In genomic region chr11:62015615-62016014, GRCh38 we compare ENCODE assay signal across 17 cellular contexts. TPM values are rescaled to one million over a fixed set of nuclear protein-coding genes. Genes with fewer than 3 reads are reported as not detected.
DNase-seq lines count a peak whose midpoint lies in the region; ATAC-seq, FAIRE-seq and TF ChIP-seq lines count a peak whose summit lies in the region.
"Had no signal": no experiment of that assay in that cellular context is flagged by ENCODE, and none has a peak within 500 bp of the region (broad histone marks: within the 10 kb centered on the region; RNA-seq: fewer than 3 reads in every experiment).

No MANE protein-coding gene starts in this region.

- H2BK15ac ChIP-seq in IMR-90 (ENCODE audit: low read depth, low read length): no peak overlapping the region

- no peak overlapping the region for H2BK120ac ChIP-seq in IMR-90 (ENCODE audit: low read depth, low read length)

- TF ChIP-seq CTCF in A549 (IDR thresholded peaks at IDR 0.05) (no peak), IMR-90 (conservative IDR thresholded peaks at IDR 0.05; ENCODE audit: low read depth, low read length) (no peak), liver (IDR thresholded peaks at IDR 0.05; ENCODE audit: low read depth, low read length, missing input control) (no peak), mucosa of descending colon (IDR thresholded peaks at IDR 0.05) (no peak), WERI-Rb-1 (IDR thresholded peaks at IDR 0.05; ENCODE audit: low read depth, low read length) (no peak)

- H2AK9ac ChIP-seq in IMR-90 (replicated peaks; ENCODE audit: low read depth, low read length, poor library complexity): no peak overlapping the region

- 0 out of 2 replicates have a peak, but pooled peaks cover 4% of the 10 kb centered on the region for H3K9me1 ChIP-seq in IMR-90 (ENCODE audit: insufficient read depth, low read length)

- no peaks in the 10 kb centered on the region for H3K79me1 ChIP-seq in IMR-90 (ENCODE audit: low read depth in 1 of 2, low read length in 2 of 2)

- peak overlapping the region; percentile 24 for H2AFZ ChIP-seq in IMR-90 (replicated peaks; ENCODE audit: low read length, poor library complexity)

- no peak overlapping the region for H2AK5ac ChIP-seq in IMR-90 (ENCODE audit: low read depth, low read length)

- H3K9me3 ChIP-seq in A549: peaks cover 6% of the 10 kb centered on the region; the same call in 2 of the 3 replicates
- H3K9me3 ChIP-seq in IMR-90 (ENCODE audit: control insufficient read depth, insufficient read depth, low read length): no peaks in the 10 kb centered on the region; the same call in 1 of the 2 replicates
- no peaks in the 10 kb centered on the region for H3K9me3 ChIP-seq in T-helper 17 cell (ENCODE audit: control insufficient read depth, low read length, poor library complexity, severe bottlenecking)
- no peaks in the 10 kb centered on the region for H3K9me3 ChIP-seq in liver (ENCODE audit: control insufficient read depth in 4 of 4, low read length in 3 of 4)
- H3K9me3 ChIP-seq in mucosa of descending colon: peaks cover under 1% of the 10 kb centered on the region
- H3K9me3 ChIP-seq in WERI-Rb-1 (ENCODE audit: severe bottlenecking): peaks cover 2% of the 10 kb centered on the region
- H3K9me3 ChIP-seq: Caco-2, MG63 had no signal

- no TSS peak for BruUV-seq in IMR-90 (replicated peaks; lab: Mats Ljungman, UMichigan)

- H3K4ac ChIP-seq in IMR-90 (ENCODE audit: low read depth, low read length): no peak overlapping the region

- H3K14ac ChIP-seq in IMR-90 (replicated peaks; ENCODE audit: low read depth, low read length): no peak overlapping the region

- dilution Hi-C loops in IMR-90 (cut with HindIII; ENCODE audit: low sequenced_read_pairs, unreplicated experiment): no loop called here

- H3K4me3 Mint-ChIP-seq in T-helper 17 cell: no peak overlapping the region
- H3K4me3 Mint-ChIP-seq: CD14-positive monocyte had no signal

- FAIRE-seq in A549 (lab: Jason Lieb, UNC): no peak
- FAIRE-seq: GM19239 had no signal

- no peak overlapping the region for H3K18ac ChIP-seq in IMR-90 (ENCODE audit: low read depth, low read length)

- no peaks in the 10 kb centered on the region for H4K20me1 ChIP-seq in IMR-90 (ENCODE audit: insufficient read depth, low read length)

- TF ChIP-seq POLR2A in A549 (IDR thresholded peaks at IDR 0.05; ENCODE audit: low read length) (no peak), IMR-90 (IDR thresholded peaks at IDR 0.05; ENCODE audit: low read depth, low read length) (no peak)

- H3K36me3 ChIP-seq in IMR-90 (ENCODE audit: control insufficient read depth, insufficient read depth, low read length): no peaks in the 10 kb centered on the region
- no peaks in the 10 kb centered on the region for H3K36me3 ChIP-seq in liver (ENCODE audit: control insufficient read depth in 4 of 4, insufficient read depth in 3 of 4, low read depth in 1 of 4, low read length in 3 of 4)
- no peaks in the 10 kb centered on the region for H3K36me3 ChIP-seq in mucosa of descending colon (ENCODE audit: low read depth)
- no peaks in the 10 kb centered on the region for H3K36me3 ChIP-seq in WERI-Rb-1
- H3K36me3 ChIP-seq: MG63 had no signal

- 88% methylated on average over 7 of the region's 7 CpGs for WGBS in A549 (ENCODE audit: missing lambda C conversion rate)
- no CpG with 5 or more reads among the region's 7 CpGs for WGBS in IMR-90 (ENCODE audit: extremely low coverage in 2 of 2, insufficient read length in 1 of 2), 2 experiments
- WGBS in liver: 74% methylated on average over 7 of the region's 7 CpGs

- TF ChIP-seq RAD21 in A549 (conservative IDR thresholded peaks at IDR 0.05 in 1 of 2, IDR thresholded peaks at IDR 0.05 in 1 of 2) (no peak), IMR-90 (IDR thresholded peaks at IDR 0.05; ENCODE audit: low read length) (no peak), liver (IDR thresholded peaks at IDR 0.05) (no peak)

- intact Hi-C loops in IMR-90 (cut with micrococcal nuclease): no loop called here
- intact Hi-C loops in mucosa of descending colon (cut with DNase I, micrococcal nuclease): no loop called here

- peaks cover 49% of the 10 kb centered on the region for H3K4me1 ChIP-seq in A549
- H3K4me1 ChIP-seq in IMR-90 (ENCODE audit: control insufficient read depth, insufficient read depth, low read length): peaks cover 8% of the 10 kb centered on the region; the same call in 1 of the 2 replicates
- H3K4me1 ChIP-seq in liver (ENCODE audit: control insufficient read depth in 4 of 4, insufficient read depth in 4 of 4, low read length in 3 of 4): peaks cover 0 to 6% (median under 1%) of the 10 kb centered on the region in 4 donors
- peaks cover 4% of the 10 kb centered on the region for H3K4me1 ChIP-seq in mucosa of descending colon (ENCODE audit: low read depth)

- POLR2A ChIA-PET in A549 (lab: Yijun Ruan, JAX): no interaction called here
- POLR2A ChIA-PET in IMR-90 (lab: Charles Lee; ENCODE audit: unreplicated experiment): no interaction called here

- no peaks in the 10 kb centered on the region for H3K27me3 Mint-ChIP-seq in T-helper 17 cell

- no peak for TF ChIP-seq EP300 in A549 (IDR thresholded peaks at IDR 0.05)

- H3K27ac ChIP-seq in A549 (peak overlapping the region; percentile 88 to 90; a peak in 5 of 6 replicates), IMR-90 (ENCODE audit: insufficient read depth, low read length) (no peak overlapping the region), liver (ENCODE audit: low read depth in 1 of 2, low read length in 2 of 2) (no peak overlapping the region), WERI-Rb-1 (no peak overlapping the region)
- H3K27ac ChIP-seq: HL-60, SK-N-MC had no signal

- no peaks in the 10 kb centered on the region for H3K36me3 Mint-ChIP-seq in T-helper 17 cell (ENCODE audit: low read depth)

- no peak overlapping the region for H3K9ac ChIP-seq in IMR-90 (ENCODE audit: low read depth, low read length)
- H3K9ac ChIP-seq in liver (ENCODE audit: low read depth in 1 of 2, low read length in 2 of 2): no peak overlapping the region

- no peak overlapping the region for H3K4me3 ChIP-seq in A549
- H3K4me3 ChIP-seq in IMR-90 (ENCODE audit: insufficient read depth, low read depth, low read length): no peak overlapping the region
- no peak overlapping the region for H3K4me3 ChIP-seq in liver (ENCODE audit: low read depth in 1 of 3, low read length in 3 of 3)
- H3K4me3 ChIP-seq in mucosa of descending colon: no peak overlapping the region
- no peak overlapping the region for H3K4me3 ChIP-seq in WERI-Rb-1 (ENCODE audit: low read depth, low read length)
- H3K4me3 ChIP-seq: MG63, SK-N-MC had no signal

- H3K56ac ChIP-seq in IMR-90 (ENCODE audit: extremely low read depth, insufficient read depth, low read length): no peak overlapping the region

- H3K4me2 ChIP-seq in A549: no peak overlapping the region
- H3K4me2 ChIP-seq in IMR-90 (ENCODE audit: low read depth, low read length): no peak overlapping the region

- peak overlapping the region; percentile 62 for H3K27ac Mint-ChIP-seq in T-helper 17 cell

- H2BK5ac ChIP-seq in IMR-90 (ENCODE audit: low read depth, low read length, poor library complexity, severe bottlenecking): no peak overlapping the region

- in situ Hi-C loops in IMR-90 (cut with MboI; ENCODE audit: low sequenced_read_pairs): no loop called here

- CTCF ChIA-PET in A549 (lab: Yijun Ruan, JAX) (interaction anchor here (1.1 kb wide), 1 partner anchor 38 kb away, joined by 4 read pairs; no protein-coding TSS in a partner anchor), IMR-90 (lab: Yijun Ruan, JAX) (no interaction called here)

- H3K27me3 ChIP-seq in IMR-90 (ENCODE audit: control insufficient read depth, insufficient read depth, low read length): peaks cover 3% of the 10 kb centered on the region; the same call in 1 of the 2 replicates
- no peaks in the 10 kb centered on the region for H3K27me3 ChIP-seq in liver (ENCODE audit: control insufficient read depth in 4 of 4, insufficient read depth in 4 of 4, low read length in 3 of 4)
- H3K27me3 ChIP-seq in WERI-Rb-1 (ENCODE audit: insufficient read depth, low read depth, severe bottlenecking): no peaks in the 10 kb centered on the region
- H3K27me3 ChIP-seq: MG63 had no signal

- H3K23ac ChIP-seq in IMR-90 (ENCODE audit: low read depth, low read length): no peak overlapping the region

- H2BK20ac ChIP-seq in IMR-90 (ENCODE audit: low read depth, low read length): no peak overlapping the region

- ATAC-seq in A549: no peak
- no peak for ATAC-seq in IMR-90 (ENCODE audit: low read depth)
- no peak for ATAC-seq in T-helper 17 cell
- no peak for ATAC-seq in GM18498 (IDR thresholded peaks at IDR 0.05; ENCODE audit: unreplicated experiment)
- no peak for ATAC-seq in mucosa of descending colon

- no peak for DNase-seq in A549 (ENCODE audit: low read depth in 1 of 2, low spot score in 1 of 2)
- DNase-seq in IMR-90: no peak
- DNase-seq in T-helper 17 cell: no peak
- DNase-seq in effector CD4-positive, alpha-beta T cell: no peak
- no peak for DNase-seq in mucosa of descending colon
- DNase-seq in WERI-Rb-1: no peak
- DNase-seq: Caco-2, KG1, MG63, NCI-H1930, NCI-H2171 treated with DMSO at 0.1 percent for 48 hours had no signal

- no peak overlapping the region for H4K5ac ChIP-seq in IMR-90 (ENCODE audit: low read depth, low read length)

- no peak overlapping the region for H4K91ac ChIP-seq in IMR-90 (ENCODE audit: insufficient read depth, low read depth, low read length)

- no peak overlapping the region for H4K8ac ChIP-seq in IMR-90 (ENCODE audit: low read depth in 2 of 2, low read length in 2 of 2)

- H3K4me1 Mint-ChIP-seq in T-helper 17 cell: no peaks in the 10 kb centered on the region

TF ChIP-seq in IMR-90, 13 proteins besides CTCF, POLR2A, EP300 and RAD21 (continues in another document):
- TF ChIP-seq RFX5 (IDR thresholded peaks at IDR 0.05; ENCODE audit: low read depth, low read length): no peak
- no peak for TF ChIP-seq CHD1 (IDR thresholded peaks at IDR 0.05; ENCODE audit: low read depth, low read length)
- TF ChIP-seq MAZ (IDR thresholded peaks at IDR 0.05; ENCODE audit: borderline replicate concordance, low read depth, low read length): no peak

RNA-seq across cellular contexts. Expression of gene FTH1, which starts 48.2 kb away (rescaled TPM):
- polyA plus RNA-seq in A549 (2011; rRNA removed): 2,791 and 4,959 TPM in 2 replicates
- polyA plus RNA-seq in A549 (2012; cell fraction: cytosol; rRNA removed): 6,916 and 9,060 TPM in 2 replicates
- 2,875 and 3,583 TPM in 2 replicates for polyA plus RNA-seq in A549 (2012; cell fraction: nucleus; rRNA removed)
- polyA plus RNA-seq in A549 (2017; fragmentation: RNase III; extraction: RNeasy Plus Mini Kit Qiagen cat#74134 plus additional on column Dnase treatment): 12,354 to 13,747 TPM (median 12,799 TPM) in 3 replicates
- 2,337 and 2,680 TPM in 2 replicates for polyA minus RNA-seq in A549 (2011; rRNA and poly(A)+ RNA removed)
- total RNA-seq in IMR-90 (2012; rRNA removed): 344 and 385 TPM in 2 replicates
- 2,453 and 2,516 TPM in 2 replicates for polyA plus RNA-seq in IMR-90 (2012; rRNA removed)
- polyA plus RNA-seq in IMR-90 (2012; cell fraction: cytosol; rRNA removed): 1,842 and 5,333 TPM in 2 replicates
- 767 and 934 TPM in 2 replicates for polyA plus RNA-seq in IMR-90 (2012; cell fraction: nucleus; rRNA removed; ENCODE audit: low replicate concordance)
- total RNA-seq in T-helper 17 cell: 1,000 to 10,000 TPM; 1,744 to 2,260 TPM
- 100 to 1,000 TPM; 592 to 949 TPM for total RNA-seq in liver
- 1,000 to 10,000 TPM; 3,401 to 4,630 TPM for polyA plus RNA-seq in liver
- 1,000 to 10,000 TPM; 3,081 to 6,795 (median 5,370) TPM for total RNA-seq in mucosa of descending colon

Comparison
In these comparisons a context has a peak if more than half of its experiments do, and no peak if none do; other contexts are left out.
1. H3K27ac ChIP-seq: peak in A549 (2 of 2); none in IMR-90 (single experiment), liver (0 of 2) and WERI-Rb-1 (single experiment).